In genomic region chr20:53595742-53596141, GRCh38 we compare ENCODE assay signal across 8 cellular contexts. TPM values are rescaled to one million over a fixed set of nuclear protein-coding genes. Genes with fewer than 3 reads are reported as not detected.
DNase-seq lines count a peak whose midpoint lies in the region; ATAC-seq and TF ChIP-seq lines count a peak whose summit lies in the region.
"Not testable (repeated sequence)": the region's sequence is repeated elsewhere in the genome, so short reads cannot be mapped to it uniquely, and the experiment has no call there.

No MANE protein-coding gene starts in this region.

- H3K4me1 ChIP-seq in BLaER1 treated with 17β-estradiol and CSF1 and Interleukin-3, amounts not matched to agents 10 nM and 100 nM, result peaks cover 22 to 48% (median 36%) of the 10 kb centered on the region in 10 experiments
- peaks cover 45% of the 10 kb centered on the region for H3K4me1 ChIP-seq in HUES48 (ENCODE audit: control insufficient read depth, insufficient read depth, low read length)
- H3K4me1 ChIP-seq in SK-N-SH (ENCODE audit: control insufficient read depth in 1 of 2, insufficient read depth in 2 of 2, low read depth in 1 of 2, low read length in 1 of 2), result not testable (repeated sequence)

- not testable (repeated sequence) for TF ChIP-seq EP300 in SK-N-SH (IDR thresholded peaks at IDR 0.05; ENCODE audit: borderline replicate concordance in 1 of 2, low read depth in 1 of 2, low read length in 1 of 2)

- not testable (repeated sequence) for TF ChIP-seq RAD21 in SK-N-SH (IDR thresholded peaks at IDR 0.05; ENCODE audit: low read length)

- not testable (repeated sequence) for ATAC-seq in activated naive CD4-positive, alpha-beta T cell treated with anti-CD3 and anti-CD28 coated beads, Interleukin-2, amount 50 U/mL, for 72 hours; effector memory CD8-positive, alpha-beta T cell (replicated peaks)
- ATAC-seq in left colon, result peak; percentile 34

- intact Hi-C loops in left colon (cut with DNase I, micrococcal nuclease), result not testable (repeated sequence)

- H3K27me3 ChIP-seq in BLaER1 treated with 17β-estradiol and CSF1 and Interleukin-3, amounts not matched to agents 10 nM and 100 nM; HUES48 (ENCODE audit: control insufficient read depth, insufficient read depth, low read length); SK-N-SH (ENCODE audit: insufficient read depth): not testable (repeated sequence)

- TF ChIP-seq CTCF in SK-N-SH (IDR thresholded peaks at IDR 0.05); neural crest cell (conservative IDR thresholded peaks at IDR 0.05): not testable (repeated sequence)

- not testable (repeated sequence) for DNase-seq in SK-N-SH; activated naive CD4-positive, alpha-beta T cell treated with anti-CD3 and anti-CD28 coated beads, Interleukin-2, amount 50 U/mL, for 72 hours (ENCODE audit: low spot score in 2 of 2); effector memory CD8-positive, alpha-beta T cell; neural crest cell (ENCODE audit: low read depth, low spot score)
- peak in 1 of 2 donors; percentile 8 for DNase-seq in left colon

- H3K27ac Mint-ChIP-seq in activated naive CD4-positive, alpha-beta T cell treated with anti-CD3 and anti-CD28 coated beads, Interleukin-2, amount 50 U/mL, for 72 hours, result peak overlapping the region; percentile 87 to 89
- peak overlapping the region; percentile 26 to 85 for H3K27ac Mint-ChIP-seq in effector memory CD8-positive, alpha-beta T cell
- peak overlapping the region; percentile 95 for H3K27ac Mint-ChIP-seq in neural crest cell (ENCODE audit: unreplicated experiment)
- H3K27ac Mint-ChIP-seq in stimulated activated naive CD8-positive, alpha-beta T cell treated with anti-CD3 and anti-CD28 coated beads, Interleukin-15, Interleukin-2, amounts not matched to agents 100 ng/mL and 50 ng/mL, for 24 hours, result peak overlapping the region; percentile 83

- H3K4me3 Mint-ChIP-seq in effector memory CD8-positive, alpha-beta T cell, result peak overlapping the region in 1 of 2 donors; percentile 31
- H3K4me3 Mint-ChIP-seq in neural crest cell, result peak overlapping the region; percentile 76
- H3K4me3 Mint-ChIP-seq in stimulated activated naive CD8-positive, alpha-beta T cell treated with anti-CD3 and anti-CD28 coated beads, Interleukin-15, Interleukin-2, amounts not matched to agents 100 ng/mL and 50 ng/mL, for 24 hours, result peak overlapping the region; percentile 80

- peaks cover 25 to 52% of the 10 kb centered on the region in 2 donors for H3K4me1 Mint-ChIP-seq in effector memory CD8-positive, alpha-beta T cell (ENCODE audit: low read depth in 2 of 2)
- peaks cover 44% of the 10 kb centered on the region for H3K4me1 Mint-ChIP-seq in neural crest cell
- peaks cover 48% of the 10 kb centered on the region for H3K4me1 Mint-ChIP-seq in stimulated activated naive CD8-positive, alpha-beta T cell treated with anti-CD3 and anti-CD28 coated beads, Interleukin-15, Interleukin-2, amounts not matched to agents 100 ng/mL and 50 ng/mL, for 24 hours (ENCODE audit: low read depth)

- H4K20me1 ChIP-seq in BLaER1 treated with 17β-estradiol and CSF1 and Interleukin-3, amounts not matched to agents 10 nM and 100 nM; SK-N-SH (ENCODE audit: insufficient read depth): not testable (repeated sequence)

- peak overlapping the region in 3 of 10 experiments; percentile 54 to 73 (median 72); a peak in 2 of 20 replicates for H3K4me3 ChIP-seq in BLaER1 treated with 17β-estradiol and CSF1 and Interleukin-3, amounts not matched to agents 10 nM and 100 nM
- H3K4me3 ChIP-seq in HUES48 (ENCODE audit: low read depth, low read length), result 0 out of 2 replicates have a peak overlapping the region, but pooled peaks have one; percentile 85
- not testable (repeated sequence) for H3K4me3 ChIP-seq in SK-N-SH (ENCODE audit: low read depth in 2 of 2, low read length in 1 of 2)

- not testable (repeated sequence) for H2AFZ ChIP-seq in SK-N-SH (ENCODE audit: low read depth)

- 53% methylated on average over 3 of the region's 3 CpGs for WGBS in SK-N-SH (ENCODE audit: low lambda C conversion rate)

- peak overlapping the region in 9 of 11 experiments; percentile 21 to 97 (median 93); a peak in 12 of 22 replicates for H3K9ac ChIP-seq in BLaER1 treated with 17β-estradiol and CSF1 and Interleukin-3, amounts not matched to agents 10 nM and 100 nM
- not testable (repeated sequence) for H3K9ac ChIP-seq in HUES48 (ENCODE audit: low read depth, low read length)
- H3K9ac ChIP-seq in SK-N-SH, result peak overlapping the region; percentile 95; the same call in 1 of the 2 replicates

- peaks cover 24% of the 10 kb centered on the region for H3F3A ChIP-seq in SK-N-SH (replicated peaks; ENCODE audit: insufficient read depth)

- H3K79me2 ChIP-seq in SK-N-SH (ENCODE audit: insufficient read depth), result peaks cover 28% of the 10 kb centered on the region

- not testable (repeated sequence) for H3K9me3 Mint-ChIP-seq in activated naive CD4-positive, alpha-beta T cell treated with anti-CD3 and anti-CD28 coated beads, Interleukin-2, amount 50 U/mL, for 72 hours; effector memory CD8-positive, alpha-beta T cell; neural crest cell; stimulated activated naive CD8-positive, alpha-beta T cell treated with anti-CD3 and anti-CD28 coated beads, Interleukin-15, Interleukin-2, amounts not matched to agents 100 ng/mL and 50 ng/mL, for 24 hours

- H3K36me3 Mint-ChIP-seq in activated naive CD4-positive, alpha-beta T cell treated with anti-CD3 and anti-CD28 coated beads, Interleukin-2, amount 50 U/mL, for 72 hours, result peaks cover 16% of the 10 kb centered on the region in 2 donors
- H3K36me3 Mint-ChIP-seq in effector memory CD8-positive, alpha-beta T cell (ENCODE audit: insufficient read depth), result peaks cover 25% of the 10 kb centered on the region
- H3K36me3 Mint-ChIP-seq in neural crest cell (ENCODE audit: low read depth); stimulated activated naive CD8-positive, alpha-beta T cell treated with anti-CD3 and anti-CD28 coated beads, Interleukin-15, Interleukin-2, amounts not matched to agents 100 ng/mL and 50 ng/mL, for 24 hours (ENCODE audit: low read depth): not testable (repeated sequence)

- H3K27me3 Mint-ChIP-seq in effector memory CD8-positive, alpha-beta T cell; neural crest cell (ENCODE audit: low read depth); stimulated activated naive CD8-positive, alpha-beta T cell treated with anti-CD3 and anti-CD28 coated beads, Interleukin-15, Interleukin-2, amounts not matched to agents 100 ng/mL and 50 ng/mL, for 24 hours: not testable (repeated sequence)

- CTCF ChIA-PET in SK-N-SH (lab: Yijun Ruan, JAX), result not testable (repeated sequence)

- not testable (repeated sequence) for H3K36me3 ChIP-seq in BLaER1 treated with 17β-estradiol and CSF1 and Interleukin-3, amounts not matched to agents 10 nM and 100 nM; HUES48 (ENCODE audit: control insufficient read depth, insufficient read depth, low read length); SK-N-SH (replicated peaks in 1 of 2; ENCODE audit: control insufficient read depth in 1 of 2, insufficient read depth in 2 of 2, low read length in 1 of 2)

- H3K9me2 ChIP-seq in SK-N-SH, result not testable (repeated sequence)

- not testable (repeated sequence) for H3K9me3 ChIP-seq in BLaER1 treated with 17β-estradiol and CSF1 and Interleukin-3, amounts not matched to agents 10 nM and 100 nM (replicated peaks in 1 of 11); HUES48 (ENCODE audit: control insufficient read depth, insufficient read depth, low read length); SK-N-SH

- peak overlapping the region; percentile 38 to 93 (median 85); a peak in 18 of 22 replicates for H3K4me2 ChIP-seq in BLaER1 treated with 17β-estradiol and CSF1 and Interleukin-3, amounts not matched to agents 10 nM and 100 nM
- not testable (repeated sequence) for H3K4me2 ChIP-seq in SK-N-SH

- POLR2A ChIA-PET in SK-N-SH (lab: Yijun Ruan, JAX), result not testable (repeated sequence)

- H3K27ac ChIP-seq in BLaER1 treated with 17β-estradiol and CSF1 and Interleukin-3, amounts not matched to agents 10 nM and 100 nM, result peak overlapping the region in 10 of 11 experiments; percentile 80 to 98 (median 95); a peak in 19 of 22 replicates
- H3K27ac ChIP-seq in HUES48 (ENCODE audit: low read depth, low read length) (peak overlapping the region; percentile 93), SK-N-SH (ENCODE audit: low read depth in 2 of 2, low read length in 1 of 2) (peak overlapping the region in 1 of 2 experiments; percentile 86; a peak in 2 of 4 replicates)

RNA-seq across cellular contexts. Expression of gene ZNF217, which starts 2.1 kb away (rescaled TPM):
- 6.9 and 7.1 TPM in 2 replicates for polyA plus RNA-seq in SK-N-SH (2012; rRNA removed)
- polyA plus RNA-seq in SK-N-SH (2012; cell fraction: cytosol; rRNA removed), result 7.6 and 8.5 TPM in 2 replicates
- 13.4 and 14.5 TPM in 2 replicates for polyA plus RNA-seq in SK-N-SH (2012; cell fraction: nucleus; rRNA removed)
- total RNA-seq in activated naive CD4-positive, alpha-beta T cell treated with anti-CD3 and anti-CD28 coated beads, Interleukin-2, amount 50 U/mL, for 72 hours, result 10 to 100 TPM; 58.6 to 62.0 TPM
- 10 to 100 TPM; 58.2 to 70.0 TPM for total RNA-seq in left colon
- 32.0 and 35.5 TPM in 2 replicates for total RNA-seq in neural crest cell
